In genomic region chr2:87542599-87543174, GRCh38 we compare ENCODE assay signal across 7 cellular contexts.
DNase-seq lines count a peak whose midpoint lies in the region; ATAC-seq, FAIRE-seq and TF ChIP-seq lines count a peak whose summit lies in the region.
"Not testable (repeated sequence)": the region's sequence is repeated elsewhere in the genome, so short reads cannot be mapped to it uniquely, and the experiment has no call there.

No MANE protein-coding gene starts in this region.

- peak overlapping the region; percentile 75 for H3K4me3 Mint-ChIP-seq in T-helper 2 cell treated with Interferon-gamma antibody and Interleukin-4, amounts not matched to agents 5 μg/mL and 100 μg/mL, for 36 hours
- peak overlapping the region in 4 of 10 donors; percentile 32 to 52 (median 44) for H3K4me3 Mint-ChIP-seq in naive thymus-derived CD8-positive, alpha-beta T cell

- 0% methylated on average over 4 of the region's 8 CpGs for WGBS in K562 (ENCODE audit: insufficient coverage, low coverage, missing lambda C conversion rate)

- not testable (repeated sequence) for H4K20me1 ChIP-seq in K562 (replicated peaks; ENCODE audit: control insufficient read depth, insufficient read depth, low read length)

- not testable (repeated sequence) for TF ChIP-seq CTCF in K562 (IDR thresholded peaks at IDR 0.05 in 2 of 3, conservative IDR thresholded peaks at IDR 0.05 in 1 of 3; ENCODE audit: insufficient read depth in 2 of 3, low read depth in 1 of 3, low read length in 3 of 3)

- H3K27ac ChIP-seq in K562 (ENCODE audit: extremely low read depth, low read depth, low read length): peak overlapping the region; percentile 39

- H2AFZ ChIP-seq in K562 (ENCODE audit: low read depth, low read length): not testable (repeated sequence)

- not testable (repeated sequence) for H3K9me1 ChIP-seq in K562 (ENCODE audit: control insufficient read depth, insufficient read depth, low read length)

- intact Hi-C loops in K562 (cut with micrococcal nuclease); left cardiac atrium (cut with DNase I): not testable (repeated sequence)

- peak; percentile 88 for TF ChIP-seq EP300 in K562 (IDR thresholded peaks at IDR 0.05; ENCODE audit: low read length)

- not testable (repeated sequence) for H3K9me3 Mint-ChIP-seq in T-helper 2 cell treated with Interferon-gamma antibody and Interleukin-4, amounts not matched to agents 5 μg/mL and 100 μg/mL, for 36 hours; naive thymus-derived CD8-positive, alpha-beta T cell

- H3K27me3 ChIP-seq in K562 (ENCODE audit: control insufficient read depth in 2 of 2, insufficient read depth in 2 of 2, low read length in 2 of 2): not testable (repeated sequence)

- not testable (repeated sequence) for H3K36me3 ChIP-seq in K562 (ENCODE audit: control insufficient read depth, insufficient read depth, low read length)

- not testable (repeated sequence) for H3K9ac ChIP-seq in K562 (ENCODE audit: insufficient read depth in 1 of 2, low read depth in 2 of 2, low read length in 2 of 2)

- DNase-seq in HTR-8/SVneo (ENCODE audit: insufficient read length, low spot score); left cardiac atrium; naive thymus-derived CD8-positive, alpha-beta T cell: not testable (repeated sequence)
- DNase-seq in T-helper 2 cell treated with Interferon-gamma antibody and Interleukin-4, amounts not matched to agents 5 μg/mL and 100 μg/mL, for 36 hours (ENCODE audit: low spot score): peak; percentile 72
- peak; percentile 34 to 45 for DNase-seq in activated T-cell treated with anti-CD3 and anti-CD28 coated beads, Interleukin-2, amount 50 U/mL, for 48 hours
- peak in 1 of 4 experiments; percentile 93 for DNase-seq in K562 (ENCODE audit: extremely low read depth in 1 of 4, low spot score in 3 of 4)
- DNase-seq in stimulated activated CD4-positive, alpha-beta T cell treated with anti-CD3 and anti-CD28 coated beads, Interleukin-4, amount 100 ng/mL, for 24 hours: peak; percentile 61

- POLR2A ChIA-PET in K562 (lab: Yijun Ruan, JAX); naive thymus-derived CD8-positive, alpha-beta T cell (lab: Charles Lee): not testable (repeated sequence)

- not testable (repeated sequence) for H3K4me1 Mint-ChIP-seq in T-helper 2 cell treated with Interferon-gamma antibody and Interleukin-4, amounts not matched to agents 5 μg/mL and 100 μg/mL, for 36 hours (ENCODE audit: low read depth); naive thymus-derived CD8-positive, alpha-beta T cell

- H3K9me3 ChIP-seq in K562 (replicated peaks; ENCODE audit: control insufficient read depth, insufficient read depth, low read depth, low read length): not testable (repeated sequence)

- peak; percentile 93 for ATAC-seq in K562
- peak; percentile 39 to 49 for ATAC-seq in left cardiac atrium
- not testable (repeated sequence) for ATAC-seq in naive thymus-derived CD8-positive, alpha-beta T cell

- FAIRE-seq in HTR-8/SVneo (lab: Jason Lieb, UNC): peak; percentile 82
- FAIRE-seq in K562 (lab: Jason Lieb, UNC): peak; percentile 99

- TF ChIP-seq RAD21 in K562 (CRISPR knock-in tag; conservative IDR thresholded peaks at IDR 0.05 in 1 of 2, IDR thresholded peaks at IDR 0.05 in 1 of 2): 0 out of 4 replicates have a peak, but pooled peaks of 1 of the 2 experiments have one; percentile 13

- in situ Hi-C loops in K562 (cut with MboI): not testable (repeated sequence)

- H3K27ac Mint-ChIP-seq in T-helper 2 cell treated with Interferon-gamma antibody and Interleukin-4, amounts not matched to agents 5 μg/mL and 100 μg/mL, for 36 hours: peak overlapping the region; percentile 91
- H3K27ac Mint-ChIP-seq in naive thymus-derived CD8-positive, alpha-beta T cell: peak overlapping the region in 6 of 10 donors; percentile 29 to 85 (median 64)

- H3K36me3 Mint-ChIP-seq in T-helper 2 cell treated with Interferon-gamma antibody and Interleukin-4, amounts not matched to agents 5 μg/mL and 100 μg/mL, for 36 hours (ENCODE audit: low read depth); naive thymus-derived CD8-positive, alpha-beta T cell: not testable (repeated sequence)

- not testable (repeated sequence) for TF ChIP-seq POLR2A in K562 (conservative IDR thresholded peaks at IDR 0.05)

- peaks cover 13% of the 10 kb centered on the region for H3K79me2 ChIP-seq in K562 (ENCODE audit: control insufficient read depth, insufficient read depth, low read length)

- not testable (repeated sequence) for H3K4me2 ChIP-seq in K562 (ENCODE audit: insufficient read depth, low read length)

- CTCF ChIA-PET in K562 (lab: Yijun Ruan, JAX; ENCODE audit: low intra/inter-chr PET ratio): not testable (repeated sequence)

- not testable (repeated sequence) for BruUV-seq in K562 (replicated peaks; lab: Mats Ljungman, UMichigan)

- H3K27me3 Mint-ChIP-seq in T-helper 2 cell treated with Interferon-gamma antibody and Interleukin-4, amounts not matched to agents 5 μg/mL and 100 μg/mL, for 36 hours (ENCODE audit: low read depth); naive thymus-derived CD8-positive, alpha-beta T cell: not testable (repeated sequence)

- not testable (repeated sequence) for H3K4me3 ChIP-seq in K562

- H3K4me1 ChIP-seq in K562 (replicated peaks in 1 of 2; ENCODE audit: control insufficient read depth in 2 of 2, insufficient read depth in 2 of 2, low read length in 2 of 2): not testable (repeated sequence)

TF ChIP-seq in K562, 482 proteins besides CTCF, POLR2A, EP300 and RAD21 (continues in another document):
- TF ChIP-seq MAZ (CRISPR knock-in tag; conservative IDR thresholded peaks at IDR 0.05 in 1 of 2, IDR thresholded peaks at IDR 0.05 in 1 of 2) (peak in 1 of 2 experiments; percentile 48; a peak in 1 of 4 replicates), ETV6 (IDR thresholded peaks at IDR 0.05; ENCODE audit: borderline replicate concordance in 1 of 2, low read depth in 2 of 2, low read length in 1 of 2) (peak in 1 of 2 experiments; percentile 41; a peak in 1 of 4 replicates), RCOR1 (IDR thresholded peaks at IDR 0.05; ENCODE audit: borderline replicate concordance in 1 of 2, low read depth in 2 of 2, low read length in 2 of 2) (peak; percentile 31 to 86; a peak in 2 of 4 replicates), TCF3 (CRISPR knock-in tag; IDR thresholded peaks at IDR 0.05) (peak; percentile 86), HDAC1 (IDR thresholded peaks at IDR 0.05) (peak in 1 of 2 experiments; percentile 35; a peak in 1 of 4 replicates), NFE2 (IDR thresholded peaks at IDR 0.05; ENCODE audit: low read depth) (peak; percentile 42; the same call in 1 of the 2 replicates), CBFA2T2 (conservative IDR thresholded peaks at IDR 0.05) (peak; percentile 84), ZBED1 (IDR thresholded peaks at IDR 0.05) (peak; percentile 68; the same call in 1 of the 2 replicates), CBFA2T3 (IDR thresholded peaks at IDR 0.05) (peak; percentile 89), SIX5 (IDR thresholded peaks at IDR 0.05; ENCODE audit: borderline replicate concordance in 1 of 2, insufficient read depth in 1 of 2, low read depth in 1 of 2, low read length in 2 of 2) (peak in 1 of 2 experiments; percentile 6; a peak in 1 of 4 replicates), CXXC5 (CRISPR knock-in tag; IDR thresholded peaks at IDR 0.05) (peak; percentile 81), CCNT2 (IDR thresholded peaks at IDR 0.05; ENCODE audit: borderline replicate concordance, extremely low read depth, insufficient read length, low read depth, low read length) (peak; percentile 15), NR2C1 (tag; IDR thresholded peaks at IDR 0.05) (peak; percentile 32; the same call in 1 of the 2 replicates), NCOR1 (IDR thresholded peaks at IDR 0.05) (peak; percentile 85), MBD2 (IDR thresholded peaks at IDR 0.05; ENCODE audit: borderline replicate concordance, low read depth) (peak; percentile 83), ZKSCAN1 (IDR thresholded peaks at IDR 0.05; ENCODE audit: low read depth, low read length) (peak; percentile 55; the same call in 1 of the 2 replicates), CREM (IDR thresholded peaks at IDR 0.05; ENCODE audit: low read depth) (peak; percentile 80), TAL1 (IDR thresholded peaks at IDR 0.05) (peak; percentile 76), MYNN (IDR thresholded peaks at IDR 0.05) (peak; percentile 84), TRIM24 (IDR thresholded peaks at IDR 0.05) (0 out of 4 replicates have a peak, but pooled peaks of 1 of the 2 experiments have one; percentile 17), MTA2 (IDR thresholded peaks at IDR 0.05; ENCODE audit: low read depth) (peak; percentile 55; the same call in 1 of the 2 replicates), ZBTB7A (IDR thresholded peaks at IDR 0.05; ENCODE audit: borderline replicate concordance, control insufficient read depth, low read depth, low read length) (peak; percentile 50; the same call in 1 of the 2 replicates), SMARCE1 (IDR thresholded peaks at IDR 0.05) (0 out of 2 replicates have a peak, but pooled peaks have one; percentile 34), SMARCA4 (IDR thresholded peaks at IDR 0.05) (peak; percentile 37; the same call in 1 of the 2 replicates)
- not testable (repeated sequence) for TF ChIP-seq ETV6 (CRISPR knock-in tag; IDR thresholded peaks at IDR 0.05; ENCODE audit: borderline replicate concordance); NR2C1 (IDR thresholded peaks at IDR 0.05); MYNN (CRISPR knock-in tag; IDR thresholded peaks at IDR 0.05)
- TF ChIP-seq, protein P1, sequence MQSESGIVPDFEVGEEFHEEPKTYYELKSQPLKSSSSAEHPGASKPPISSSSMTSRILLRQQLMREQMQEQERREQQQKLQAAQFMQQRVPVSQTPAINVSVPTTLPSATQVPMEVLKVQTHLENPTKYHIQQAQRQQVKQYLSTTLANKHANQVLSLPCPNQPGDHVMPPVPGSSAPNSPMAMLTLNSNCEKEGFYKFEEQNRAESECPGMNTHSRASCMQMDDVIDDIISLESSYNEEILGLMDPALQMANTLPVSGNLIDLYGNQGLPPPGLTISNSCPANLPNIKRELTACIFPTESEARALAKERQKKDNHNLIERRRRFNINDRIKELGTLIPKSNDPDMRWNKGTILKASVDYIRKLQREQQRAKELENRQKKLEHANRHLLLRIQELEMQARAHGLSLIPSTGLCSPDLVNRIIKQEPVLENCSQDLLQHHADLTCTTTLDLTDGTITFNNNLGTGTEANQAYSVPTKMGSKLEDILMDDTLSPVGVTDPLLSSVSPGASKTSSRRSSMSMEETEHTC (IDR thresholded peaks at IDR 0.05): peak; percentile 29; the same call in 1 of the 2 replicates
